ENCODE assay signal across 27 cellular contexts in genomic region chr7:95493844-95494243, GRCh38. TPM values are rescaled to one million over a fixed set of nuclear protein-coding genes. Genes with fewer than 3 reads are reported as not detected.
"Had no signal": no experiment of that assay in that cellular context is flagged by ENCODE, and none has a peak within 500 bp of the region (broad histone marks: within the 10 kb centered on the region; RNA-seq: fewer than 3 reads in every experiment).

No MANE protein-coding gene starts in this region.

- H3K4me3 ChIP-seq: colonic mucosa, esophagus squamous epithelium, gastrocnemius medialis, heart right ventricle, left lung, lower lobe of right lung, mucosa of descending colon had no signal

- H3K9me3 ChIP-seq: colonic mucosa, esophagus squamous epithelium, gastrocnemius medialis, heart right ventricle, left lung, lower lobe of right lung, mucosa of descending colon had no signal

- ATAC-seq: effector memory CD8-positive, alpha-beta T cell; esophagus mucosa; gastrocnemius medialis; heart right ventricle; left cardiac atrium; left lung; left ventricle myocardium superior; lower lobe of right lung; mucosa of descending colon had no signal

- H3K4me1 ChIP-seq: colonic mucosa, esophagus squamous epithelium, left lung, lower lobe of right lung had no signal

- FAIRE-seq: endometrium, islet of Langerhans, keratinocyte had no signal

- H3K27me3 ChIP-seq: colonic mucosa, esophagus squamous epithelium, gastrocnemius medialis, heart right ventricle, left lung had no signal

- H3K27ac ChIP-seq: colonic mucosa, epithelial cell of prostate, esophagus squamous epithelium, gastrocnemius medialis, heart right ventricle, left lung, lower lobe of right lung had no signal

- H3K36me3 ChIP-seq: colonic mucosa, esophagus squamous epithelium, heart right ventricle, left lung, lower lobe of right lung had no signal

- DNase-seq: colonic mucosa; cortex of kidney; effector CD8-positive, alpha-beta T cell; effector memory CD8-positive, alpha-beta T cell; endodermal cell; erythroblast; esophagus squamous epithelium; foreskin melanocyte; gastrocnemius medialis; glutamatergic neuron; head of caudate nucleus; heart right ventricle; hippocampal formation; left cardiac atrium; left lung; left ventricle myocardium superior; lower lobe of right lung; mucosa of descending colon; naive B cell had no signal

RNA-seq across cellular contexts. Expression of gene ASB4, which starts 8.1 kb away (rescaled TPM):
- total RNA-seq: dermis microvascular lymphatic vessel endothelial cell, endodermal cell, esophagus mucosa, kidney epithelial cell, lung microvascular endothelial cell had no signal
- polyA plus RNA-seq: keratinocyte had no signal
